In the genomic region with DNA sequence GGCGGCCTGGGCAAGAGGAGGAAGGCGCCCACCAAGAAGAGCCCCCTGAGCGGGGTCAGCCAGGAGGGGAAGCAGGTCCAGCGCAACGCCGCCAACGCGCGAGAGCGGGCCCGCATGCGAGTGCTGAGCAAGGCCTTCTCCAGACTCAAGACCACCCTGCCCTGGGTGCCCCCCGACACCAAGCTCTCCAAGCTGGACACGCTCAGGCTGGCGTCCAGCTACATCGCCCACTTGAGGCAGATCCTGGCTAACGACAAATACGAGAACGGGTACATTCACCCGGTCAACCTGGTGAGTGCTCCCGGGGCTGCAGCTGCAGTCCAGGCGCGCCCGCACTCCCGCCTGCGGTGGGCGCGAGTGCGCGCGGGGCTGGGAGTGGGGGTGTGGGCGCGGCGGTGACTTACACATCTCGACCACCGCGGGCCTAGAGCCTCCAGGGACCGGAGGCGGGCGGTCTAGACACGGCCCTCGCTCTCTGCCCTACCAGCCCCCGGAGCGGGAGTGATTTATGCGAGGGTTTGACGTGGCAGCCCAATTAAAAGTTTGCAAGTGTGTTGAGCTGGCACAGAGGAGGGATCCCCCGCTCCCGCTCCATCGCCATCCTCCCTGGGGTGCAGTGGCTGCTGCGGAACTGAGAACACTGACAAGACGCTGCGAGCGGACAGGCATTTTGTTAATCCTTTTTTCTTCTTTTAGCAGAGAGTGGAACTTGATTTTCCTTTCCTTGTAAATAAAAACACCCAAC, we compare ENCODE assay signal across 9 cellular contexts. TPM values are rescaled to one million over a fixed set of nuclear protein-coding genes. Genes with fewer than 3 reads are reported as not detected.
DNase-seq lines count a peak whose midpoint lies in the region; ATAC-seq, FAIRE-seq and TF ChIP-seq lines count a peak whose summit lies in the region.
"Had no signal": no experiment of that assay in that cellular context is flagged by ENCODE, and none has a peak within 500 bp of the region (broad histone marks: within the 10 kb centered on the region; RNA-seq: fewer than 3 reads in every experiment).

No MANE protein-coding gene starts in this region.

- H4K91ac ChIP-seq in trophoblast cell (ENCODE audit: low read depth, low read length): no peak overlapping the region

- H3K14ac ChIP-seq in trophoblast cell (ENCODE audit: low read length): no peak overlapping the region

- H3K79me2 ChIP-seq in trophoblast cell (ENCODE audit: control insufficient read depth, insufficient read depth, low read length, poor library complexity): no peaks in the 10 kb centered on the region

- TF ChIP-seq CTCF in heart left ventricle (IDR thresholded peaks at IDR 0.05): peak in 1 of 12 donors; percentile 15

- ATAC-seq in heart left ventricle: peak in 3 of 4 donors; percentile 36 to 55 (median 52)
- ATAC-seq in GM18907 (IDR thresholded peaks at IDR 0.05; ENCODE audit: unreplicated experiment): no peak
- ATAC-seq in HG02759 (IDR thresholded peaks at IDR 0.05; ENCODE audit: unreplicated experiment): no peak

- H3K4me2 ChIP-seq in trophoblast cell (ENCODE audit: low read length): peak overlapping the region; percentile 76

- H3K36me3 Mint-ChIP-seq in activated T-helper 1 cell treated with anti-CD3 and anti-CD28 coated beads, Interleukin-12 subunit alpha, Interleukin-12 subunit beta, Interleukin-2, Interleukin-4 antibody, amounts not matched to agents 30 ng/mL and 10 ng/mL and 1 ng/mL, durations not matched to agents 14 hours and 24 hours and 36 hours (ENCODE audit: low read depth): no peaks in the 10 kb centered on the region

- H2BK120ac ChIP-seq in trophoblast cell (ENCODE audit: insufficient read depth, low read length, poor library complexity): no peak overlapping the region

- peak overlapping the region; percentile 2 for H3K27ac Mint-ChIP-seq in activated T-helper 1 cell treated with anti-CD3 and anti-CD28 coated beads, Interleukin-12 subunit alpha, Interleukin-12 subunit beta, Interleukin-2, Interleukin-4 antibody, amounts not matched to agents 30 ng/mL and 10 ng/mL and 1 ng/mL, durations not matched to agents 14 hours and 24 hours and 36 hours

- intact Hi-C loops in activated T-helper 1 cell treated with anti-CD3 and anti-CD28 coated beads, Interleukin-12 subunit alpha, Interleukin-12 subunit beta, Interleukin-2, Interleukin-4 antibody, amounts not matched to agents 30 ng/mL and 10 ng/mL and 1 ng/mL, durations not matched to agents 14 hours and 24 hours and 36 hours (cut with micrococcal nuclease): loop anchor here (2.0 kb wide), 1 partner anchor 647 kb away; no protein-coding TSS in a partner anchor
- intact Hi-C loops in heart left ventricle (cut with DNase I): loop anchor here in 3 of 10 donors (5.0 kb wide), 2 partner anchors 127 to 132 kb away; no protein-coding TSS in a partner anchor

- H4K12ac ChIP-seq in trophoblast cell (ENCODE audit: low read depth, low read length): no peak overlapping the region

- TF ChIP-seq POLR2A in heart left ventricle (IDR thresholded peaks at IDR 0.05) (no peak), GM12892 (IDR thresholded peaks at IDR 0.05; ENCODE audit: low read depth, low read length) (no peak)

- H3K9me3 Mint-ChIP-seq in activated T-helper 1 cell treated with anti-CD3 and anti-CD28 coated beads, Interleukin-12 subunit alpha, Interleukin-12 subunit beta, Interleukin-2, Interleukin-4 antibody, amounts not matched to agents 30 ng/mL and 10 ng/mL and 1 ng/mL, durations not matched to agents 14 hours and 24 hours and 36 hours: no peaks in the 10 kb centered on the region

- no peak overlapping the region for H3K23ac ChIP-seq in trophoblast cell (ENCODE audit: low read length)

- H3K9me3 ChIP-seq in heart left ventricle (no peaks in the 10 kb centered on the region), trophoblast cell (ENCODE audit: insufficient read depth, low read depth, low read length) (no peaks in the 10 kb centered on the region)

- H3K27ac ChIP-seq in heart left ventricle (peak overlapping the region; percentile 53 to 90 (median 81)), trophoblast cell (ENCODE audit: low read depth, low read length) (no peak overlapping the region)

- H3K27me3 ChIP-seq in heart left ventricle (peaks cover 4 to 96% (median 59%) of the 10 kb centered on the region in 9 donors), trophoblast cell (ENCODE audit: insufficient read depth, low read length) (peaks cover 51% of the 10 kb centered on the region)

- peaks cover 18% of the 10 kb centered on the region for H3K4me1 Mint-ChIP-seq in activated T-helper 1 cell treated with anti-CD3 and anti-CD28 coated beads, Interleukin-12 subunit alpha, Interleukin-12 subunit beta, Interleukin-2, Interleukin-4 antibody, amounts not matched to agents 30 ng/mL and 10 ng/mL and 1 ng/mL, durations not matched to agents 14 hours and 24 hours and 36 hours (ENCODE audit: low read depth)

- no peak overlapping the region for H4K8ac ChIP-seq in trophoblast cell (ENCODE audit: low read depth, low read length)

- no peak overlapping the region for H2BK12ac ChIP-seq in trophoblast cell (ENCODE audit: low read length)

- H3K4me1 ChIP-seq in heart left ventricle: peaks cover 0 to 27% (median 9%) of the 10 kb centered on the region in 12 donors
- peaks cover 18 to 19% of the 10 kb centered on the region in 2 experiments for H3K4me1 ChIP-seq in trophoblast cell (ENCODE audit: control insufficient read depth in 1 of 2, insufficient read depth in 2 of 2, low read length in 2 of 2)

- H2AFZ ChIP-seq in trophoblast cell (ENCODE audit: insufficient read depth, low read length, poor library complexity): no peak overlapping the region

- H3K4me3 Mint-ChIP-seq in activated T-helper 1 cell treated with anti-CD3 and anti-CD28 coated beads, Interleukin-12 subunit alpha, Interleukin-12 subunit beta, Interleukin-2, Interleukin-4 antibody, amounts not matched to agents 30 ng/mL and 10 ng/mL and 1 ng/mL, durations not matched to agents 14 hours and 24 hours and 36 hours: peak overlapping the region; percentile 12

- peak overlapping the region; percentile 5 to 74 (median 55) for H3K4me3 ChIP-seq in heart left ventricle
- H3K4me3 ChIP-seq in trophoblast cell (ENCODE audit: low read depth, low read length): peak overlapping the region; percentile 8

- H3K36me3 ChIP-seq in heart left ventricle (peaks cover 0 to 15% (median 0%) of the 10 kb centered on the region in 9 donors), trophoblast cell (ENCODE audit: control insufficient read depth in 1 of 2, insufficient read depth in 2 of 2, low read length in 2 of 2) (no peaks in the 10 kb centered on the region)

- no peak overlapping the region for H3K9ac ChIP-seq in trophoblast cell (ENCODE audit: low read length)

- no peak overlapping the region for H2BK5ac ChIP-seq in trophoblast cell (ENCODE audit: low read depth, low read length, poor library complexity)

- no peaks in the 10 kb centered on the region for H3K79me1 ChIP-seq in trophoblast cell (ENCODE audit: low read length)

- H3K4ac ChIP-seq in trophoblast cell (ENCODE audit: low read depth, low read length): no peak overlapping the region

- 1 to 6% (median 3%) methylated on average over 18 to 53 of the region's 53 CpGs for WGBS in heart left ventricle, 4 donors
- WGBS in trophoblast cell (ENCODE audit: extremely low coverage, insufficient coverage, insufficient read length): no CpG with 5 or more reads among the region's 53 CpGs

- peaks cover 86% of the 10 kb centered on the region for H3K27me3 Mint-ChIP-seq in activated T-helper 1 cell treated with anti-CD3 and anti-CD28 coated beads, Interleukin-12 subunit alpha, Interleukin-12 subunit beta, Interleukin-2, Interleukin-4 antibody, amounts not matched to agents 30 ng/mL and 10 ng/mL and 1 ng/mL, durations not matched to agents 14 hours and 24 hours and 36 hours (ENCODE audit: insufficient read depth)

- FAIRE-seq in GM12892 (lab: Jason Lieb, UNC): no peak

- DNase-seq in D341Med (ENCODE audit: low spot score) (peak; percentile 37), heart left ventricle (peak; percentile 20 to 69 (median 45)), trophoblast cell (no peak), HT-29 (ENCODE audit: low spot score) (no peak), GM12892 (ENCODE audit: insufficient read length) (no peak)
- DNase-seq in activated T-helper 1 cell treated with anti-CD3 and anti-CD28 coated beads, Interleukin-12 subunit alpha, Interleukin-12 subunit beta, Interleukin-2, Interleukin-4 antibody, amounts not matched to agents 30 ng/mL and 10 ng/mL and 1 ng/mL, durations not matched to agents 14 hours and 24 hours and 36 hours (ENCODE audit: low spot score): no peak
- DNase-seq: substantia nigra had no signal

- no peak overlapping the region for H2AK5ac ChIP-seq in trophoblast cell (ENCODE audit: low read length)

- no peak overlapping the region for H3K18ac ChIP-seq in trophoblast cell (ENCODE audit: low read length)

RNA-seq across cellular contexts. Expression of a gene that starts 0.8 kb away (rescaled TPM):
- not detected in 2 replicates for total RNA-seq in activated T-helper 1 cell treated with anti-CD3 and anti-CD28 coated beads, Interleukin-12 subunit alpha, Interleukin-12 subunit beta, Interleukin-2, Interleukin-4 antibody, amounts not matched to agents 30 ng/mL and 10 ng/mL and 1 ng/mL, durations not matched to agents 14 hours and 24 hours and 36 hours
- 1 to 10 TPM; 1.8 to 9.5 (median 3.9) TPM for total RNA-seq in heart left ventricle
- 1 to 10 TPM; 1.9 to 5.1 TPM for polyA plus RNA-seq in heart left ventricle
- 0.01 TPM in 2 replicates for polyA plus RNA-seq in trophoblast cell (2013)
- 0.37 and 0.76 TPM in 2 replicates for total RNA-seq in HT-29 (2014; rRNA removed; shearing (Covaris generic))
- not detected for polyA plus RNA-seq in GM12892 (2012; ENCODE audit: missing spikeins)

Comparison
In these comparisons a context has a peak if more than half of its experiments do, and no peak if none do; other contexts are left out.
1. DNase-seq: peak in D341Med (single experiment) and heart left ventricle (5 of 5); none in activated T-helper 1 cell treated with anti-CD3 and anti-CD28 coated beads, Interleukin-12 subunit alpha, Interleukin-12 subunit beta, Interleukin-2, Interleukin-4 antibody, amounts not matched to agents 30 ng/mL and 10 ng/mL and 1 ng/mL, durations not matched to agents 14 hours and 24 hours and 36 hours (single experiment), trophoblast cell (0 of 2), HT-29 (single experiment) and GM12892 (single experiment).
2. ATAC-seq: peak in heart left ventricle (3 of 4); none in GM18907 (single experiment) and HG02759 (single experiment).